ENCODE assay signal across 1 cellular context in the genomic region with DNA sequence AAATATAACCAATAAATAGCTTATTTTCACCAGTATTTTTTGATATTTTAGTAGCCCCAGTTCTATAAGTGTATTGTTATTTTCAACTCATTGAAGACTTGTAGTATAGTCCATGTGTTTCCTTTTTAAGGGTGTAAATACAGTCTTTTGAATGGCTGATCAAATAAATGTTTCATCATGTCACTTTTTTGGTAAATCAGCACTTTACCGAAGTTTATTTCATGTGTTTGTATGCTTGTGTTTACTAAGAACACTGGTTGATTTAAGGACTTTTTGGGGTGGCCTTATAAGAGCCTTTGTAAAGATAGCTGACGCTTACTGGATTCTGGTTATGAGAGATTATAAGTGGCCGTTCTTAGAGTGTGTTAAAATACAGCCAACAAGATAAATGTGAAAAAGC.
TF ChIP-seq lines count a peak whose summit lies in the region.

No MANE protein-coding gene starts in this region.

TF ChIP-seq in WTC11, 78 proteins besides CTCF, POLR2A, EP300 and RAD21 (continued from another document):
- TF ChIP-seq, protein P1, sequence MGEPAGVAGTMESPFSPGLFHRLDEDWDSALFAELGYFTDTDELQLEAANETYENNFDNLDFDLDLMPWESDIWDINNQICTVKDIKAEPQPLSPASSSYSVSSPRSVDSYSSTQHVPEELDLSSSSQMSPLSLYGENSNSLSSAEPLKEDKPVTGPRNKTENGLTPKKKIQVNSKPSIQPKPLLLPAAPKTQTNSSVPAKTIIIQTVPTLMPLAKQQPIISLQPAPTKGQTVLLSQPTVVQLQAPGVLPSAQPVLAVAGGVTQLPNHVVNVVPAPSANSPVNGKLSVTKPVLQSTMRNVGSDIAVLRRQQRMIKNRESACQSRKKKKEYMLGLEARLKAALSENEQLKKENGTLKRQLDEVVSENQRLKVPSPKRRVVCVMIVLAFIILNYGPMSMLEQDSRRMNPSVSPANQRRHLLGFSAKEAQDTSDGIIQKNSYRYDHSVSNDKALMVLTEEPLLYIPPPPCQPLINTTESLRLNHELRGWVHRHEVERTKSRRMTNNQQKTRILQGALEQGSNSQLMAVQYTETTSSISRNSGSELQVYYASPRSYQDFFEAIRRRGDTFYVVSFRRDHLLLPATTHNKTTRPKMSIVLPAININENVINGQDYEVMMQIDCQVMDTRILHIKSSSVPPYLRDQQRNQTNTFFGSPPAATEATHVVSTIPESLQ (CRISPR knock-in tag; IDR thresholded peaks at IDR 0.05), result no peak
- TF ChIP-seq, protein P2, sequence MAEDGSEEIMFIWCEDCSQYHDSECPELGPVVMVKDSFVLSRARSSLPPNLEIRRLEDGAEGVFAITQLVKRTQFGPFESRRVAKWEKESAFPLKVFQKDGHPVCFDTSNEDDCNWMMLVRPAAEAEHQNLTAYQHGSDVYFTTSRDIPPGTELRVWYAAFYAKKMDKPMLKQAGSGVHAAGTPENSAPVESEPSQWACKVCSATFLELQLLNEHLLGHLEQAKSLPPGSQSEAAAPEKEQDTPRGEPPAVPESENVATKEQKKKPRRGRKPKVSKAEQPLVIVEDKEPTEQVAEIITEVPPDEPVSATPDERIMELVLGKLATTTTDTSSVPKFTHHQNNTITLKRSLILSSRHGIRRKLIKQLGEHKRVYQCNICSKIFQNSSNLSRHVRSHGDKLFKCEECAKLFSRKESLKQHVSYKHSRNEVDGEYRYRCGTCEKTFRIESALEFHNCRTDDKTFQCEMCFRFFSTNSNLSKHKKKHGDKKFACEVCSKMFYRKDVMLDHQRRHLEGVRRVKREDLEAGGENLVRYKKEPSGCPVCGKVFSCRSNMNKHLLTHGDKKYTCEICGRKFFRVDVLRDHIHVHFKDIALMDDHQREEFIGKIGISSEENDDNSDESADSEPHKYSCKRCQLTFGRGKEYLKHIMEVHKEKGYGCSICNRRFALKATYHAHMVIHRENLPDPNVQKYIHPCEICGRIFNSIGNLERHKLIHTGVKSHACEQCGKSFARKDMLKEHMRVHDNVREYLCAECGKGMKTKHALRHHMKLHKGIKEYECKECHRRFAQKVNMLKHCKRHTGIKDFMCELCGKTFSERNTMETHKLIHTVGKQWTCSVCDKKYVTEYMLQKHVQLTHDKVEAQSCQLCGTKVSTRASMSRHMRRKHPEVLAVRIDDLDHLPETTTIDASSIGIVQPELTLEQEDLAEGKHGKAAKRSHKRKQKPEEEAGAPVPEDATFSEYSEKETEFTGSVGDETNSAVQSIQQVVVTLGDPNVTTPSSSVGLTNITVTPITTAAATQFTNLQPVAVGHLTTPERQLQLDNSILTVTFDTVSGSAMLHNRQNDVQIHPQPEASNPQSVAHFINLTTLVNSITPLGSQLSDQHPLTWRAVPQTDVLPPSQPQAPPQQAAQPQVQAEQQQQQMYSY (CRISPR knock-in tag; IDR thresholded peaks at IDR 0.05), result no peak
- no peak for TF ChIP-seq JAZF1 (CRISPR knock-in tag; IDR thresholded peaks at IDR 0.05)
- no peak for TF ChIP-seq RELA (CRISPR knock-in tag; IDR thresholded peaks at IDR 0.05; ENCODE audit: borderline replicate concordance)
- TF ChIP-seq PRRX2 (CRISPR knock-in tag; IDR thresholded peaks at IDR 0.05), result no peak
